ENCODE assay signal across 1 cellular context in genomic region chr1:153633747-153634665, GRCh38.
TF ChIP-seq lines count a peak whose summit lies in the region.

Gene CHTOP, plus strand, starts transcription at chr1:153634066. Its CDS starts 2,523 bp downstream, at chr1:153636589.

TF ChIP-seq in K562, 482 proteins besides CTCF, POLR2A, EP300 and RAD21 (continued from another document and continues in another):
- peak; percentile 98 for TF ChIP-seq AFF4 (CRISPR knock-in tag; IDR thresholded peaks at IDR 0.05)
- no peak for TF ChIP-seq XRCC3 (IDR thresholded peaks at IDR 0.05)
- peak; percentile 75 for TF ChIP-seq PCBP1 (IDR thresholded peaks at IDR 0.05; ENCODE audit: low read depth, low read length, poor library complexity, severe bottlenecking)
- peak; percentile 82 for TF ChIP-seq JUN (IDR thresholded peaks at IDR 0.05; ENCODE audit: borderline replicate concordance, low read depth, low read length)
- no peak for TF ChIP-seq JUN (CRISPR knock-in tag; IDR thresholded peaks at IDR 0.05; ENCODE audit: borderline replicate concordance)
- no peak for TF ChIP-seq ESRRB (CRISPR knock-in tag; IDR thresholded peaks at IDR 0.05; ENCODE audit: borderline replicate concordance)
- TF ChIP-seq MAFK (IDR thresholded peaks at IDR 0.05; ENCODE audit: low read length): peak; percentile 7; the same call in 1 of the 2 replicates
- no peak for TF ChIP-seq U2AF2 (optimal IDR thresholded peaks at IDR 0.05; ENCODE audit: low read depth, low read length)
- TF ChIP-seq PRPF4 (IDR thresholded peaks at IDR 0.05; ENCODE audit: insufficient read depth, low read depth, low read length, poor library complexity, severe bottlenecking): no peak
- TF ChIP-seq SP1 (CRISPR knock-in tag; IDR thresholded peaks at IDR 0.05): peak; percentile 97
- peak; percentile 68 for TF ChIP-seq MXI1 (IDR thresholded peaks at IDR 0.05; ENCODE audit: low read depth, low read length)
- peak; percentile 83; the same call in 1 of the 2 replicates for TF ChIP-seq NBN (IDR thresholded peaks at IDR 0.05; ENCODE audit: low read depth)
- TF ChIP-seq ZNF175 (CRISPR knock-in tag; IDR thresholded peaks at IDR 0.05; ENCODE audit: low read depth): no peak
- peak; percentile 94 for TF ChIP-seq E2F1 (CRISPR knock-in tag; IDR thresholded peaks at IDR 0.05)
- no peak for TF ChIP-seq ZNF174 (CRISPR knock-in tag; IDR thresholded peaks at IDR 0.05)
- TF ChIP-seq CHD7 (IDR thresholded peaks at IDR 0.05; ENCODE audit: low read depth, low read length): no peak
- TF ChIP-seq CSDE1 (IDR thresholded peaks at IDR 0.05): peak in 1 of 2 experiments; percentile 90; a peak in 2 of 4 replicates
- TF ChIP-seq CREM (IDR thresholded peaks at IDR 0.05; ENCODE audit: low read depth): peak; percentile 96
- TF ChIP-seq KHSRP (IDR thresholded peaks at IDR 0.05): no peak
- peak; percentile 99 for TF ChIP-seq EP400 (IDR thresholded peaks at IDR 0.05)
- no peak for TF ChIP-seq SREBF2 (CRISPR knock-in tag; IDR thresholded peaks at IDR 0.05)
- TF ChIP-seq HIVEP1 (CRISPR knock-in tag; IDR thresholded peaks at IDR 0.05): no peak
- no peak for TF ChIP-seq ASH1L (IDR thresholded peaks at IDR 0.05; ENCODE audit: borderline replicate concordance, low read depth, partially characterized antibody)
- TF ChIP-seq ATF3 (IDR thresholded peaks at IDR 0.05): peak; percentile 54; the same call in 1 of the 2 replicates
- TF ChIP-seq ATF3 (CRISPR knock-in tag; conservative IDR thresholded peaks at IDR 0.05): peak; percentile 85
- TF ChIP-seq ILF3 (IDR thresholded peaks at IDR 0.05; ENCODE audit: borderline replicate concordance): no peak
- TF ChIP-seq ZNF589 (CRISPR knock-in tag; IDR thresholded peaks at IDR 0.05; ENCODE audit: low read depth): peak; percentile 80; the same call in 1 of the 2 replicates
- no peak for TF ChIP-seq ZNF586 (CRISPR knock-in tag; conservative IDR thresholded peaks at IDR 0.05)
- peak; percentile 57; the same call in 1 of the 2 replicates for TF ChIP-seq CBFB (CRISPR knock-in tag; IDR thresholded peaks at IDR 0.05)
- TF ChIP-seq POLR2AphosphoS5 (IDR thresholded peaks at IDR 0.05; ENCODE audit: control insufficient read depth, insufficient read depth, low read depth, low read length): peak; percentile 87
- peak; percentile 84 for TF ChIP-seq MTA3 (IDR thresholded peaks at IDR 0.05; ENCODE audit: borderline replicate concordance)
- peak; percentile 99 for TF ChIP-seq PHF8 (IDR thresholded peaks at IDR 0.05; ENCODE audit: borderline replicate concordance, low read length)
- TF ChIP-seq POLR2H (tag; IDR thresholded peaks at IDR 0.05; ENCODE audit: low read depth): peak; percentile 93
- TF ChIP-seq SRSF3 (IDR thresholded peaks at IDR 0.05; ENCODE audit: insufficient read depth, low read length): peak; percentile 94; the same call in 1 of the 2 replicates
- TF ChIP-seq ETV1 (tag; conservative IDR thresholded peaks at IDR 0.05; ENCODE audit: low read depth): peak; percentile 80
- no peak for TF ChIP-seq HDAC6 (IDR thresholded peaks at IDR 0.05; ENCODE audit: low read depth, low read length)
- peak; percentile 81 for TF ChIP-seq SRSF1 (IDR thresholded peaks at IDR 0.05; ENCODE audit: low read depth, low read length)
- peak; percentile 27 for TF ChIP-seq NEUROD1 (IDR thresholded peaks at IDR 0.05; ENCODE audit: borderline replicate concordance, low read depth, low read length, partially characterized antibody)
- peak; percentile 81 for TF ChIP-seq ZNF766 (CRISPR knock-in tag; conservative IDR thresholded peaks at IDR 0.05)
- TF ChIP-seq MEIS2 (IDR thresholded peaks at IDR 0.05; ENCODE audit: partially characterized antibody): peak; percentile 91
- peak; percentile 95 for TF ChIP-seq FOXK1 (CRISPR knock-in tag; IDR thresholded peaks at IDR 0.05; ENCODE audit: borderline replicate concordance)
- no peak for TF ChIP-seq ZFPM2 (CRISPR knock-in tag; IDR thresholded peaks at IDR 0.05)
- TF ChIP-seq ATF7 (IDR thresholded peaks at IDR 0.05): peak; percentile 98
- TF ChIP-seq NR4A1 (CRISPR knock-in tag; IDR thresholded peaks at IDR 0.05): no peak
- 0 out of 2 replicates have a peak, but pooled peaks have one; percentile 20 for TF ChIP-seq NR4A1 (tag; IDR thresholded peaks at IDR 0.05)
- TF ChIP-seq ZNF408 (CRISPR knock-in tag; IDR thresholded peaks at IDR 0.05; ENCODE audit: low read depth): no peak
- no peak for TF ChIP-seq YBX1 (IDR thresholded peaks at IDR 0.05)
- TF ChIP-seq FOXA3 (CRISPR knock-in tag; conservative IDR thresholded peaks at IDR 0.05 in 1 of 2, IDR thresholded peaks at IDR 0.05 in 1 of 2): peak in 1 of 2 experiments; percentile 88; a peak in 2 of 4 replicates
- TF ChIP-seq RBBP5 (IDR thresholded peaks at IDR 0.05; ENCODE audit: borderline replicate concordance, insufficient read depth, low read length, poor library complexity, severe bottlenecking): peak; percentile 82
- no peak for TF ChIP-seq ZNF224 (CRISPR knock-in tag; IDR thresholded peaks at IDR 0.05)
- TF ChIP-seq KAT8 (IDR thresholded peaks at IDR 0.05; ENCODE audit: low read depth): peak; percentile 99
- no peak for TF ChIP-seq GATA2 (CRISPR knock-in tag; IDR thresholded peaks at IDR 0.05)
- no peak for TF ChIP-seq CREBBP (IDR thresholded peaks at IDR 0.05; ENCODE audit: low read depth, low read length)
- TF ChIP-seq CBX1 (IDR thresholded peaks at IDR 0.05; ENCODE audit: low read depth): peak; percentile 83
- TF ChIP-seq NCOA1 (IDR thresholded peaks at IDR 0.05; ENCODE audit: low read depth): no peak
- peak; percentile 99 to 100 (median 99) for TF ChIP-seq YY1 (IDR thresholded peaks at IDR 0.05; ENCODE audit: borderline replicate concordance in 1 of 3, control insufficient read depth in 1 of 3, extremely low read depth in 1 of 3, insufficient read depth in 3 of 3, insufficient read length in 1 of 3, insufficient replicate concordance in 2 of 3, low read depth in 1 of 3, low read length in 2 of 3)
- TF ChIP-seq CBX5 (IDR thresholded peaks at IDR 0.05; ENCODE audit: borderline replicate concordance, low read depth): no peak
- TF ChIP-seq ZBTB7A (IDR thresholded peaks at IDR 0.05; ENCODE audit: borderline replicate concordance, control insufficient read depth, low read depth, low read length): peak; percentile 78; the same call in 1 of the 2 replicates
